Comparison of ENCODE assay signal across 3 cellular contexts in genomic region chr17:71648342-71648741, GRCh38.
A peak's percentile ranks its signal among the peaks of the same experiment; 100 is the strongest.
DNase-seq lines count a peak whose midpoint lies in the region; ATAC-seq and TF ChIP-seq lines count a peak whose summit lies in the region.
"Not testable (repeated sequence)": the region's sequence is repeated elsewhere in the genome, so short reads cannot be mapped to it uniquely, and the experiment has no call there.

No MANE protein-coding gene starts in this region.

- not testable (repeated sequence) for DNase-seq in endodermal cell

- not testable (repeated sequence) for H3K4me3 ChIP-seq in HEK293 (ENCODE audit: low read depth, low read length)
- peak overlapping the region; percentile 18 for H3K4me3 ChIP-seq in endodermal cell (ENCODE audit: low read length)

- TF ChIP-seq CTCF in HEK293 (tag by site-specific recombination; IDR thresholded peaks at IDR 0.05); endodermal cell (conservative IDR thresholded peaks at IDR 0.05): not testable (repeated sequence)

- not testable (repeated sequence) for H3K36me3 Mint-ChIP-seq in endodermal cell (ENCODE audit: low read depth)

- H3K27me3 ChIP-seq in endodermal cell (ENCODE audit: control insufficient read depth, insufficient read depth, low read length, poor library complexity, severe bottlenecking): not testable (repeated sequence)

- whole genome bisulfite sequencing in endodermal cell (ENCODE audit: insufficient coverage in 1 of 2, insufficient read length in 1 of 2), 2 experiments: 83 to 98% methylated on average over 1 to 2 of the region's 2 CpGs

- not testable (repeated sequence) for H3K4me1 ChIP-seq in HEK293 (ENCODE audit: control insufficient read depth, insufficient read depth, low read length); endodermal cell (ENCODE audit: control insufficient read depth, insufficient read depth, low read length)

- H3K9me3 ChIP-seq in HEK293 (ENCODE audit: control insufficient read depth, insufficient read depth, low read depth, low read length): not testable (repeated sequence)
- peaks cover 28% of the 10 kb centered on the region for H3K9me3 ChIP-seq in endodermal cell (ENCODE audit: control insufficient read depth, low read length)

- H3K9me3 Mint-ChIP-seq in endodermal cell: peaks cover 22% of the 10 kb centered on the region

- H3K27ac ChIP-seq in HEK293 (ENCODE audit: extremely low read depth, low read depth, low read length); endodermal cell (ENCODE audit: low read depth, low read length): not testable (repeated sequence)

- not testable (repeated sequence) for H3K4me3 Mint-ChIP-seq in endodermal cell

- H3K27me3 Mint-ChIP-seq in endodermal cell (ENCODE audit: insufficient read depth): not testable (repeated sequence)

- CTCF ChIA-PET in HEK293 (lab: Yijun Ruan, JAX): not testable (repeated sequence)

- ATAC-seq in SK-N-SH treated with all-trans-retinoic acid at 6 μM for 48 hours: not testable (repeated sequence)

- H3K4me1 Mint-ChIP-seq in endodermal cell: peaks cover 10% of the 10 kb centered on the region

- H3K27ac Mint-ChIP-seq in endodermal cell: not testable (repeated sequence)

- not testable (repeated sequence) for H3K36me3 ChIP-seq in HEK293 (ENCODE audit: control insufficient read depth in 2 of 2, insufficient read depth in 1 of 2, low read length in 2 of 2); endodermal cell (ENCODE audit: control insufficient read depth, insufficient read depth, low read length)

- POLR2A ChIA-PET in HEK293 (lab: Yijun Ruan, JAX): not testable (repeated sequence)

- H3K9ac ChIP-seq in endodermal cell (ENCODE audit: extremely low read depth, low read length, poor library complexity, severe bottlenecking): not testable (repeated sequence)

TF ChIP-seq in HEK293, 187 proteins besides CTCF, POLR2A, EP300 and RAD21:
- TF ChIP-seq ZNF146 (tag by site-specific recombination; IDR thresholded peaks at IDR 0.05): peak; percentile 44; the same call in 1 of the 2 replicates

TF ChIP-seq in SK-N-SH treated with all-trans-retinoic acid at 6 μM for 48 hours, 23 proteins besides CTCF, POLR2A, EP300 and RAD21:
- peak; percentile 95 for TF ChIP-seq ZNF8 (CRISPR knock-in tag; IDR thresholded peaks at IDR 0.05)
